ENCODE assay signal across 1 cellular context in genomic region chr15:32872606-32873291, GRCh38.
TF ChIP-seq lines count a peak whose summit lies in the region.

No MANE protein-coding gene starts in this region.

TF ChIP-seq in SK-N-SH, 30 proteins besides CTCF, POLR2A, EP300 and RAD21 (continued from another document):
- TF ChIP-seq USF2 (IDR thresholded peaks at IDR 0.05; ENCODE audit: borderline replicate concordance, low read depth, low read length) = no peak
- TF ChIP-seq FOXM1 (IDR thresholded peaks at IDR 0.05; ENCODE audit: low read depth) = no peak
